In the genomic region with DNA sequence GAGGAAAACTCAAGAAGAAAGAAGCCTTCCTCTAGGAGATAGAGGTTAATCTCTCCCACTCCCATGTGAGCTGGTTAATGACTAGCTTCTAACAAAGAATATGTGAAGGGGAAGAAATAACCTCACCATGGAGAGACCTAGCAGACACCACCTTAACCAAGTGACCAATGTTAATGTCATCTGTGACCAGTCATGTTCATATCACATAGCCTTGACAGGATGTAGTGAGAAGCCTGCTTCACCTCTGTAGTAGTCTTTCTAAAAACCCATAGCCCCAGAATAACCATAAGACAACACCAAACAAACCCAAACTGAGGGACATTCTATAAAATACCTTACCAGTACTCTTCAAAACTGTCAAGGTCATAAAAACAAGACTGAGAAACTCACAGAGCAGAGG, we compare ENCODE assay signal across 21 cellular contexts. TPM values are rescaled to one million over a fixed set of nuclear protein-coding genes. Genes with fewer than 3 reads are reported as not detected.
DNase-seq lines count a peak whose midpoint lies in the region; ATAC-seq, FAIRE-seq and TF ChIP-seq lines count a peak whose summit lies in the region.
"Had no signal": no experiment of that assay in that cellular context is flagged by ENCODE, and none has a peak within 500 bp of the region (broad histone marks: within the 10 kb centered on the region; RNA-seq: fewer than 3 reads in every experiment).

No MANE protein-coding gene starts in this region.

- TF ChIP-seq CTCF in GM12878 (IDR thresholded peaks at IDR 0.05 in 2 of 3, conservative IDR thresholded peaks at IDR 0.05 in 1 of 3; ENCODE audit: control insufficient read depth in 2 of 3, extremely low read depth in 1 of 3, insufficient read depth in 1 of 3, low read depth in 3 of 3, low read length in 3 of 3) (no peak), heart right ventricle (IDR thresholded peaks at IDR 0.05) (no peak)

- no peak for TF ChIP-seq EP300 in GM12878 (IDR thresholded peaks at IDR 0.05; ENCODE audit: borderline replicate concordance in 1 of 2, control insufficient read depth in 1 of 2, low read depth in 2 of 2, low read length in 2 of 2)

- intact Hi-C loops in GM12878 (cut with micrococcal nuclease; ENCODE audit: unreplicated experiment): no loop called here
- intact Hi-C loops in heart right ventricle (cut with DNase I): no loop called here

- no peaks in the 10 kb centered on the region for H4K20me1 ChIP-seq in GM12878 (ENCODE audit: control insufficient read depth, insufficient read depth)
- H4K20me1 ChIP-seq: BLaER1 treated with 17β-estradiol and CSF1 and Interleukin-3, amounts not matched to agents 10 nM and 100 nM had no signal

- H3K27ac ChIP-seq in GM12878 (ENCODE audit: control insufficient read depth, insufficient read depth) (peak overlapping the region; percentile 38), heart right ventricle (no peak overlapping the region)
- H3K27ac ChIP-seq: BLaER1 treated with 17β-estradiol and CSF1 and Interleukin-3, amounts not matched to agents 10 nM and 100 nM; coronary artery; uterus had no signal

- DNase-seq in GM12891 (ENCODE audit: insufficient read length, low spot score): no peak
- no peak for DNase-seq in GM12878 (ENCODE audit: low read depth, low spot score)
- no peak for DNase-seq in heart right ventricle
- DNase-seq: activated CD4-positive, CD25-positive, alpha-beta regulatory T cell treated with anti-CD3 and anti-CD28 coated beads, Interleukin-2, amount 50 U/mL, for 72 hours; activated T-cell treated with anti-CD3 and anti-CD28 coated beads, Interleukin-2, amount 50 U/mL, for 72 hours; Calu3; endodermal cell; mesendoderm; naive thymus-derived CD4-positive, alpha-beta T cell; NCI-H1105 treated with DMSO at 0.1 percent for 48 hours; NCI-H510A treated with DMSO at 0.1 percent for 48 hours; stimulated activated CD4-positive, alpha-beta T cell treated with anti-CD3 and anti-CD28 coated beads, Interleukin-12 subunit alpha, Interleukin-12 subunit beta, amount 100 ng/mL, for 4 hours; uterus had no signal

- TF ChIP-seq POLR2A in GM12891 (IDR thresholded peaks at IDR 0.05; ENCODE audit: low read depth, low read length) (no peak), GM12878 (IDR thresholded peaks at IDR 0.05; ENCODE audit: low read depth, low read length) (no peak)

- H3K4me3 ChIP-seq in GM12878 (no peak overlapping the region), heart right ventricle (no peak overlapping the region)
- H3K4me3 ChIP-seq: BLaER1 treated with 17β-estradiol and CSF1 and Interleukin-3, amounts not matched to agents 10 nM and 100 nM; coronary artery; uterus had no signal

- H3K36me3 ChIP-seq in GM12878 (ENCODE audit: control insufficient read depth in 2 of 2, insufficient read depth in 2 of 2, low read length in 1 of 2): no peaks in the 10 kb centered on the region
- no peaks in the 10 kb centered on the region for H3K36me3 ChIP-seq in heart right ventricle
- H3K36me3 ChIP-seq: uterus had no signal

- no peaks in the 10 kb centered on the region for H3K27me3 ChIP-seq in GM12878 (replicated peaks in 1 of 2; ENCODE audit: control insufficient read depth in 2 of 2, insufficient read depth in 2 of 2, low read length in 1 of 2)
- H3K27me3 ChIP-seq in heart right ventricle: peaks cover 0 to 6% (median 0%) of the 10 kb centered on the region in 7 donors
- H3K27me3 ChIP-seq: BLaER1 treated with 17β-estradiol and CSF1 and Interleukin-3, amounts not matched to agents 10 nM and 100 nM; uterus had no signal

- no TSS peak for BruUV-seq in GM12878 (replicated peaks; lab: Mats Ljungman, UMichigan)

- RAD21 ChIA-PET in GM12878 (lab: Charles Lee; ENCODE audit: unreplicated experiment): interaction anchor here (1.0 to 6.3 kb wide), 2 partner anchors 8 to 18 kb away, joined by 3 to 29 read pairs; no protein-coding TSS in a partner anchor

- in situ Hi-C loops in GM12878 (cut with MboI): no loop called here

- CTCF ChIA-PET in GM12878 (lab: Yijun Ruan, JAX): interaction anchor here (0.5 to 2.5 kb wide), 5 partner anchors 17 to 60 kb away, joined by 3 to 9 read pairs (median 4); no protein-coding TSS in a partner anchor

- H3K4me2 ChIP-seq in GM12878 (ENCODE audit: control insufficient read depth, insufficient read depth): 0 out of 2 replicates have a peak overlapping the region, but pooled peaks have one; percentile 70

- SMC1A ChIA-PET in GM12878 (lab: Charles Lee; ENCODE audit: uncharacterized antibody, unreplicated experiment): interaction anchor here (1.0 to 2.3 kb wide), 7 partner anchors 9 to 58 kb away, joined by 3 to 16 read pairs (median 6); no protein-coding TSS in a partner anchor

- no peak overlapping the region; the same call in none of the 2 replicates for H2AFZ ChIP-seq in GM12878 (ENCODE audit: control insufficient read depth, low read depth, low read length)

- peak; percentile 35 for ATAC-seq in GM19043 (IDR thresholded peaks at IDR 0.05; ENCODE audit: low read depth, unreplicated experiment)
- ATAC-seq in HG03442 (IDR thresholded peaks at IDR 0.05; ENCODE audit: unreplicated experiment): peak; percentile 32
- peak; percentile 40 for ATAC-seq in GM12878
- no peak for ATAC-seq in GM21619 (IDR thresholded peaks at IDR 0.05; ENCODE audit: unreplicated experiment)
- no peak for ATAC-seq in HG03432 (IDR thresholded peaks at IDR 0.05; ENCODE audit: unreplicated experiment)
- ATAC-seq in HG02588 (IDR thresholded peaks at IDR 0.05; ENCODE audit: unreplicated experiment): no peak
- no peak for ATAC-seq in heart right ventricle
- ATAC-seq: naive thymus-derived CD4-positive, alpha-beta T cell had no signal

- peak; percentile 81 for FAIRE-seq in GM12891 (lab: Jason Lieb, UNC)
- no peak for FAIRE-seq in GM12878 (lab: Jason Lieb, UNC)

- peaks cover 37% of the 10 kb centered on the region for H3K4me1 ChIP-seq in GM12878 (ENCODE audit: control insufficient read depth, insufficient read depth, low read length)
- H3K4me1 ChIP-seq in heart right ventricle: no peaks in the 10 kb centered on the region
- H3K4me1 ChIP-seq: uterus had no signal

- H3K9me3 ChIP-seq in GM12878 (replicated peaks; ENCODE audit: control insufficient read depth, insufficient read depth, low read length) (peaks cover 7% of the 10 kb centered on the region; the same call in 2 of the 3 replicates), heart right ventricle (no peaks in the 10 kb centered on the region)
- H3K9me3 ChIP-seq: uterus had no signal

- TF ChIP-seq RAD21 in GM12878 (IDR thresholded peaks at IDR 0.05; ENCODE audit: insufficient read depth, low read depth, low read length): no peak

- POLR2A ChIA-PET in GM12878 (lab: Charles Lee): interaction anchor here (1.1 to 2.2 kb wide), 3 partner anchors 10 to 28 kb away, joined by 3 to 7 read pairs (median 3); no protein-coding TSS in a partner anchor

- H3K9ac ChIP-seq in GM12878 (ENCODE audit: control insufficient read depth, insufficient read depth, low read length): no peak overlapping the region
- H3K9ac ChIP-seq: BLaER1 treated with 17β-estradiol and CSF1 and Interleukin-3, amounts not matched to agents 10 nM and 100 nM had no signal

- H3K79me2 ChIP-seq in GM12878 (ENCODE audit: control insufficient read depth, insufficient read depth, low read length): no peaks in the 10 kb centered on the region; the same call in 1 of the 2 replicates

TF ChIP-seq in GM12891, 5 proteins besides CTCF, POLR2A, EP300 and RAD21:
- TF ChIP-seq POU2F2 (IDR thresholded peaks at IDR 0.05; ENCODE audit: low read depth, low read length) (no peak), POLR2AphosphoS5 (IDR thresholded peaks at IDR 0.05; ENCODE audit: low read depth, low read length) (no peak), PAX5 (IDR thresholded peaks at IDR 0.05; ENCODE audit: insufficient read depth, low read length, severe bottlenecking) (no peak), SPI1 (IDR thresholded peaks at IDR 0.05; ENCODE audit: low read depth, low read length) (no peak), TAF1 (IDR thresholded peaks at IDR 0.05; ENCODE audit: low read depth, low read length) (no peak)

TF ChIP-seq in GM12878, 131 proteins besides CTCF, POLR2A, EP300 and RAD21 (continues in another document):
- TF ChIP-seq LARP7 (IDR thresholded peaks at IDR 0.05) (no peak), SUPT20H (IDR thresholded peaks at IDR 0.05; ENCODE audit: borderline replicate concordance, control insufficient read depth, low read depth, low read length) (no peak), PKNOX1 (IDR thresholded peaks at IDR 0.05) (no peak)

RNA-seq across cellular contexts. Expression of gene POU2AF1, which starts 21.5 kb away (rescaled TPM):
- 136 TPM for polyA plus RNA-seq in GM12891 (2012; ENCODE audit: low read depth, missing spikeins)
- total RNA-seq in GM12878 (2013; cell fraction: nucleolus; rRNA removed): 165 and 176 TPM in 2 replicates
- 28.7 and 31.2 TPM in 2 replicates for total RNA-seq in GM12878 (2014; rRNA removed)
- 31.9 and 35.1 TPM in 2 replicates for total RNA-seq in GM12878 (2014; rRNA removed; fragmentation: Illumina TruSeq; extraction: Trizol)
- total RNA-seq in GM12878 (2021): 165 and 169 TPM in 2 replicates
- polyA plus RNA-seq in GM12878 (2011; ENCODE audit: low read depth): 175 TPM
- polyA plus RNA-seq in GM12878 (2011; rRNA removed): 34.5 and 61.7 TPM in 2 replicates
- polyA plus RNA-seq in GM12878 (2011; cell fraction: cytosol; rRNA removed): 57.8 and 71.0 TPM in 2 replicates
- polyA plus RNA-seq in GM12878 (2011; cell fraction: nucleus; rRNA removed): 98.1 and 141 TPM in 2 replicates
- polyA plus RNA-seq in GM12878 (2012): 246 and 275 TPM in 2 replicates
- polyA plus RNA-seq in GM12878 (2014; fragmentation: Illumina TruSeq; extraction: Trizol): 97.7 and 107 TPM in 2 replicates
- polyA plus RNA-seq in GM12878 (2014; fragmentation: Nextera tagmentation; extraction: Ambion mirVana): 10 to 100 TPM; 13.1 to 92.7 TPM
- polyA plus RNA-seq in GM12878 (2014; rRNA removed): 93.5 and 128 TPM in 2 replicates
- polyA plus RNA-seq in GM12878 (2016; fragmentation: Nextera tagmentation; extraction: Ambion mirVana): 10 to 100 TPM; 71.3 to 79.7 TPM
- polyA minus RNA-seq in GM12878 (2011; rRNA and poly(A)+ RNA removed): 70.5 and 86.6 TPM in 2 replicates
- 55.2 and 55.6 TPM in 2 replicates for polyA minus RNA-seq in GM12878 (2011; cell fraction: cytosol; rRNA and poly(A)+ RNA removed)
- polyA minus RNA-seq in GM12878 (2011; cell fraction: nucleus; rRNA and poly(A)+ RNA removed): 48.6 and 100 TPM in 2 replicates
- 1 to 10 TPM in 2 of 10 donors, under 1 TPM in 5, not detected in 3; 0.07 to 1.8 (median 0.11) TPM for total RNA-seq in heart right ventricle
- polyA plus RNA-seq in heart right ventricle: under 1 TPM; 0.15 to 0.30 TPM
- total RNA-seq: Calu3, osteocyte had no signal

Comparison
In these comparisons a context has a peak if more than half of its experiments do, and no peak if none do; other contexts are left out.
1. ATAC-seq: peak in GM19043 (single experiment), HG03442 (single experiment) and GM12878 (single experiment); none in GM21619 (single experiment), HG03432 (single experiment), HG02588 (single experiment) and heart right ventricle (0 of 8).
2. RNA of gene POU2AF1, which starts 21.5 kb away (total RNA-seq): 28.7 to 176 TPM in GM12878; 0.07 to 1.8 TPM in heart right ventricle; every median in the first group is over 10 times any median in the second.